28 cellular contexts compared by ENCODE assay signal in genomic region chr9:8869812-8870211, GRCh38.
"Had no signal": no experiment of that assay in that cellular context is flagged by ENCODE, and none has a peak within 500 bp of the region (broad histone marks: within the 10 kb centered on the region; RNA-seq: fewer than 3 reads in every experiment).

No MANE protein-coding gene starts in this region.

- H3K36me3 ChIP-seq: ascending aorta, WERI-Rb-1 had no signal

- H3K4me3 ChIP-seq: ascending aorta had no signal

- H3K27me3 ChIP-seq: ascending aorta had no signal

- ATAC-seq: activated CD8-positive, alpha-beta T cell treated with anti-CD3 and anti-CD28 coated beads for 36 hours; activated T-cell treated with anti-CD3 and anti-CD28 coated beads, Interleukin-2, amount 50 U/mL, for 72 hours; activated T-helper 17 cell treated with anti-CD3 and anti-CD28 coated beads, Interleukin-2, amount 50 U/mL, for 72 hours had no signal

- DNase-seq: activated CD4-positive, alpha-beta T cell treated with anti-CD3 and anti-CD28 coated beads, Interleukin-2, amount 10 ng/mL, durations not matched to agents 24 days and 14 days; activated CD4-positive, alpha-beta T cell treated with anti-CD3 and anti-CD28 coated beads, Interleukin-2, amount 50 U/mL, for 4 hours; activated CD4-positive, CD25-positive, alpha-beta regulatory T cell; activated CD8-positive, alpha-beta T cell treated with anti-CD3 and anti-CD28 coated beads for 36 hours; activated gamma-delta T cell; activated naive CD4-positive, alpha-beta T cell treated with Interleukin-2 at 50 U/mL for 16 hours; activated naive CD8-positive, alpha-beta T cell treated with anti-CD3 and anti-CD28 coated beads, Interleukin-2, amount 10 ng/mL, durations not matched to agents 7 days and 5 days; activated T-cell treated with anti-CD3 and anti-CD28 coated beads, Interleukin-2, amount 50 U/mL, for 1 hour; activated T-cell treated with anti-CD3 and anti-CD28 coated beads, Interleukin-2, amount 50 U/mL, for 72 hours; amygdala; Karpas-422; KBM-7; NCI-H1105; NCI-H1417 treated with DMSO at 0.1 percent for 48 hours; NCI-H187 treated with DMSO at 0.1 percent for 48 hours; NCI-H2081; NCI-H2171 treated with DMSO at 0.1 percent for 48 hours; NCI-H345; NCI-H524 treated with DMSO at 0.1 percent for 48 hours; NCI-H748 treated with DMSO at 0.1 percent for 48 hours; Right ventricle myocardium superior; SW 1271; T-helper 1 cell; T-helper 2 cell; T-helper 9 cell; WERI-Rb-1 had no signal

- H3K27ac ChIP-seq: WERI-Rb-1 had no signal

- H3K9me3 ChIP-seq: ascending aorta had no signal
